ENCODE assay signal across 8 cellular contexts in genomic region chr2:61176755-61177726, GRCh38. TPM values are rescaled to one million over a fixed set of nuclear protein-coding genes. Genes with fewer than 3 reads are reported as not detected.
DNase-seq lines count a peak whose midpoint lies in the region; ATAC-seq and TF ChIP-seq lines count a peak whose summit lies in the region.

No MANE protein-coding gene starts in this region.

- peak overlapping the region; percentile 99 for H3K27ac ChIP-seq in left lung

- no peaks in the 10 kb centered on the region for H3K27me3 ChIP-seq in left lung

- DNase-seq in CD1c-positive myeloid dendritic cell (ENCODE audit: extremely low spot score) (peak; percentile 97), NCI-H526 treated with DMSO at 0.1 percent for 48 hours (lab: John Stamatoyannopoulos, UW) (peak; percentile 66), cortex of kidney (lab: John Stamatoyannopoulos, UW) (peak; percentile 100), left lung (peak; percentile 94 to 100)
- DNase-seq in activated CD4-positive, alpha-beta T cell treated with anti-CD3 and anti-CD28 coated beads, Interleukin-2, amount 10 ng/mL, durations not matched to agents 7 days and 5 days = peak; percentile 93
- peak; percentile 93 for DNase-seq in stimulated activated CD4-positive, alpha-beta T cell treated with anti-CD3 and anti-CD28 coated beads, Interleukin-2, amount 100 ng/mL, for 4 hours (ENCODE audit: low read depth)

- TF ChIP-seq CTCF in left lung (IDR thresholded peaks at IDR 0.05) = peak in 1 of 2 donors; percentile 9

- H3K4me1 ChIP-seq in left lung = peaks cover 26 to 51% of the 10 kb centered on the region in 2 donors

- POLR2A ChIA-PET in activated CD4-positive, alpha-beta T cell treated with anti-CD3 and anti-CD28 coated beads, Interleukin-2, amount 10 ng/mL, durations not matched to agents 7 days and 5 days (lab: Charles Lee) = interaction anchor here (0.6 to 1.3 kb wide), 3 partner anchors 13 to 88 kb away, joined by 3 to 4 read pairs (median 3); no protein-coding TSS in a partner anchor

- intact Hi-C loops in left lung (cut with DNase I) = no loop called here

- CTCF ChIA-PET in activated CD4-positive, alpha-beta T cell treated with anti-CD3 and anti-CD28 coated beads, Interleukin-2, amount 10 ng/mL, durations not matched to agents 7 days and 5 days (lab: Charles Lee) = interaction anchor here (0.6 to 1.9 kb wide), 8 partner anchors 9 to 413 kb away, joined by 3 to 9 read pairs (median 3); no protein-coding TSS in a partner anchor

- peak overlapping the region; percentile 91 for H3K4me3 Mint-ChIP-seq in activated CD4-positive, alpha-beta T cell treated with anti-CD3 and anti-CD28 coated beads, Interleukin-2, amount 10 ng/mL, durations not matched to agents 7 days and 5 days

- H3K36me3 Mint-ChIP-seq in activated CD4-positive, alpha-beta T cell treated with anti-CD3 and anti-CD28 coated beads, Interleukin-2, amount 10 ng/mL, durations not matched to agents 7 days and 5 days (ENCODE audit: low read depth) = peaks cover 35% of the 10 kb centered on the region

- no peaks in the 10 kb centered on the region for H3K9me3 ChIP-seq in left lung

- peaks cover 0 to 24% of the 10 kb centered on the region in 2 donors for H3K36me3 ChIP-seq in left lung

- H3K4me3 ChIP-seq in left lung = peak overlapping the region; percentile 66 to 76

- peaks cover 2% of the 10 kb centered on the region for H3K27me3 Mint-ChIP-seq in activated CD4-positive, alpha-beta T cell treated with anti-CD3 and anti-CD28 coated beads, Interleukin-2, amount 10 ng/mL, durations not matched to agents 7 days and 5 days

- H3K9me3 Mint-ChIP-seq in activated CD4-positive, alpha-beta T cell treated with anti-CD3 and anti-CD28 coated beads, Interleukin-2, amount 10 ng/mL, durations not matched to agents 7 days and 5 days = no peaks in the 10 kb centered on the region

- H3K27ac Mint-ChIP-seq in activated CD4-positive, alpha-beta T cell treated with anti-CD3 and anti-CD28 coated beads, Interleukin-2, amount 10 ng/mL, durations not matched to agents 7 days and 5 days = peak overlapping the region; percentile 98

- H3K4me1 Mint-ChIP-seq in activated CD4-positive, alpha-beta T cell treated with anti-CD3 and anti-CD28 coated beads, Interleukin-2, amount 10 ng/mL, durations not matched to agents 7 days and 5 days = peaks cover 59% of the 10 kb centered on the region

- peak; percentile 76 for ATAC-seq in GM19372 (IDR thresholded peaks at IDR 0.05; ENCODE audit: low read depth, unreplicated experiment)
- peak; percentile 70 for ATAC-seq in HG03520 (IDR thresholded peaks at IDR 0.05; ENCODE audit: unreplicated experiment)
- peak; percentile 94 for ATAC-seq in left lung

RNA-seq across cellular contexts. Expression of gene C2orf74, which starts 15.1 kb away (rescaled TPM):
- total RNA-seq in activated CD4-positive, alpha-beta T cell treated with anti-CD3 and anti-CD28 coated beads, Interleukin-2, amount 10 ng/mL, durations not matched to agents 7 days and 5 days = 1 to 10 TPM; 7.1 to 9.1 TPM
- total RNA-seq in left lung = 10 to 100 TPM in 1 of 2 donors, 1 to 10 TPM in 1; 5.0 to 11.4 TPM

Comparison
In these comparisons a context has a peak if more than half of its experiments do, and no peak if none do; other contexts are left out.
1. Peak in every context shown above with its lines: DNase-seq, ATAC-seq, H3K4me3 ChIP-seq and H3K27ac ChIP-seq.